Comparison of ENCODE assay signal across 1 cellular context in the genomic region with DNA sequence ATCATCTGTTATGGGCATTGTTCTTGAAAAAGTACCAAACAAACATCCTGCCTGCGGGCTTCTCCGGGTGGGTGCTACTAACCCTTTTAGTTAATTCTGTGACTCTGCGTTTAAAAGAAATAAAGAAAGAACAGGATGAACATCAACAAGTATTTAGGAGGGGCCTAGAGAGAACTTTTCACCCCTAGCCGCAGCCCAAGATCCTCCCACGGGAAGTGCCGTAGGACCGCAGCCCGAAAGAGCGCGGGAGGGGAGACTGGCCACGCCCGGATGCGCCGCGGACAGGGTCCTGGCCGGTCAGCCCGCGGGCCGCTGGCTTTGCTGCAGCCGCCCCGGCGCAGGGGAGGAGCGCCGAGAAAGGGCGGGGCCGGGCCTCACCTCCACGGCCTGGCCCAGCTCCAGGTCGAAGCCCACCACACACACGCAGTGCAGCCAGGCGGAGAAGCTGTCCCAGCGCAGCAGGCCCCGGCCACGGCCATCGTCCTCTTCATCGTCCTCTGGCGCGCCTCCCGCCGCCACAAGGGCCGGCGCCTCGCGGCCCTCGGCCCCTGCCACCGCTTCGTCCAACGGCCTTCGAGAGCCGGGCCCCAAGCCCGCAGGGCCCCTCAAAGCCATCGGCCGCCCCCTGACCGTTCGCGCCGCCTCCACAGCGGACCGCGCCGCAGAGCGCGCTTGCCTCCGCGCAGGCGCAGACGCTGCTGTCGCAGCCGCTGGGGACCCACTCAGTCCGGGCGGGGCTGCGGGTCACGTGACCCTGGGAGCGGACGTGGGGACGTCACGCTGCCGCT.
TF ChIP-seq lines count a peak whose summit lies in the region.

A gene with protein sequence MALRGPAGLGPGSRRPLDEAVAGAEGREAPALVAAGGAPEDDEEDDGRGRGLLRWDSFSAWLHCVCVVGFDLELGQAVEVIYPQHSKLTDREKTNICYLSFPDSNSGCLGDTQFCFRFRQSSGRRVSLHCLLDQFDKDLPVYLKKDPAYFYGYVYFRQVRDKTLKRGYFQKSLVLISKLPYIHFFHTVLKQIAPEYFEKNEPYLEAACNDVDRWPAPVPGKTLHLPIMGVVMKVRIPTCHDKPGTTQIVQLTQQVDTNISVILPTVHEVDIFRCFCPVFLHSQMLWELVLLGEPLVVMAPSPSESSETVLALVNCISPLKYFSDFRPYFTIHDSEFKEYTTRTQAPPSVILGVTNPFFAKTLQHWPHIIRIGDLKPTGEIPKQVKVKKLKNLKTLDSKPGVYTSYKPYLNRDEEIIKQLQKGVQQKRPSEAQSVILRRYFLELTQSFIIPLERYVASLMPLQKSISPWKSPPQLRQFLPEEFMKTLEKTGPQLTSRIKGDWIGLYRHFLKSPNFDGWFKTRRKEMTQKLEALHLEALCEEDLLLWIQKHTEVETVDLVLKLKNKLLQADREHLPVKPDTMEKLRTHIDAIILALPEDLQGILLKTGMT (minus strand): TSS at position 674 of the 788 bp plus-strand sequence. CDS start 59 bp downstream, at position 615.

TF ChIP-seq in K562, 482 proteins besides CTCF, POLR2A, EP300 and RAD21 (continued from another document):
- TF ChIP-seq, protein P1, sequence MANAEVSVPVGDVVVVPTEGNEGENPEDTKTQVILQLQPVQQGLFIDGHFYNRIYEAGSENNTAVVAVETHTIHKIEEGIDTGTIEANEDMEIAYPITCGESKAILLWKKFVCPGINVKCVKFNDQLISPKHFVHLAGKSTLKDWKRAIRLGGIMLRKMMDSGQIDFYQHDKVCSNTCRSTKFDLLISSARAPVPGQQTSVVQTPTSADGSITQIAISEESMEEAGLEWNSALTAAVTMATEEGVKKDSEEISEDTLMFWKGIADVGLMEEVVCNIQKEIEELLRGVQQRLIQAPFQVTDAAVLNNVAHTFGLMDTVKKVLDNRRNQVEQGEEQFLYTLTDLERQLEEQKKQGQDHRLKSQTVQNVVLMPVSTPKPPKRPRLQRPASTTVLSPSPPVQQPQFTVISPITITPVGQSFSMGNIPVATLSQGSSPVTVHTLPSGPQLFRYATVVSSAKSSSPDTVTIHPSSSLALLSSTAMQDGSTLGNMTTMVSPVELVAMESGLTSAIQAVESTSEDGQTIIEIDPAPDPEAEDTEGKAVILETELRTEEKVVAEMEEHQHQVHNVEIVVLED (CRISPR knock-in tag; IDR thresholded peaks at IDR 0.05), result peak; percentile 84
- TF ChIP-seq, protein P2, sequence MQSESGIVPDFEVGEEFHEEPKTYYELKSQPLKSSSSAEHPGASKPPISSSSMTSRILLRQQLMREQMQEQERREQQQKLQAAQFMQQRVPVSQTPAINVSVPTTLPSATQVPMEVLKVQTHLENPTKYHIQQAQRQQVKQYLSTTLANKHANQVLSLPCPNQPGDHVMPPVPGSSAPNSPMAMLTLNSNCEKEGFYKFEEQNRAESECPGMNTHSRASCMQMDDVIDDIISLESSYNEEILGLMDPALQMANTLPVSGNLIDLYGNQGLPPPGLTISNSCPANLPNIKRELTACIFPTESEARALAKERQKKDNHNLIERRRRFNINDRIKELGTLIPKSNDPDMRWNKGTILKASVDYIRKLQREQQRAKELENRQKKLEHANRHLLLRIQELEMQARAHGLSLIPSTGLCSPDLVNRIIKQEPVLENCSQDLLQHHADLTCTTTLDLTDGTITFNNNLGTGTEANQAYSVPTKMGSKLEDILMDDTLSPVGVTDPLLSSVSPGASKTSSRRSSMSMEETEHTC (IDR thresholded peaks at IDR 0.05), result peak; percentile 76; the same call in 1 of the 2 replicates
- TF ChIP-seq PTRF (tag; IDR thresholded peaks at IDR 0.05) (no peak), CREM (IDR thresholded peaks at IDR 0.05; ENCODE audit: low read depth) (peak; percentile 82), BRD4 (IDR thresholded peaks at IDR 0.05) (no peak), ZNF253 (CRISPR knock-in tag; conservative IDR thresholded peaks at IDR 0.05) (no peak), CBFA2T2 (conservative IDR thresholded peaks at IDR 0.05) (peak; percentile 94), FOS (IDR thresholded peaks at IDR 0.05; ENCODE audit: extremely low read depth, insufficient read length) (no peak), SMAD4 (CRISPR knock-in tag; conservative IDR thresholded peaks at IDR 0.05) (peak; percentile 70), PRPF4 (IDR thresholded peaks at IDR 0.05; ENCODE audit: insufficient read depth, low read depth, low read length, poor library complexity, severe bottlenecking) (peak; percentile 51), ERF (CRISPR knock-in tag; IDR thresholded peaks at IDR 0.05) (0 out of 2 replicates have a peak, but pooled peaks have one; percentile 53), CSDE1 (IDR thresholded peaks at IDR 0.05) (no peak), RBBP5 (IDR thresholded peaks at IDR 0.05; ENCODE audit: borderline replicate concordance, insufficient read depth, low read length, poor library complexity, severe bottlenecking) (peak; percentile 85), CCAR2 (IDR thresholded peaks at IDR 0.05; ENCODE audit: low read depth, low read length) (no peak), PHF8 (IDR thresholded peaks at IDR 0.05; ENCODE audit: borderline replicate concordance, low read length) (peak; percentile 95), STAT5A (IDR thresholded peaks at IDR 0.05; ENCODE audit: borderline replicate concordance, low read length) (no peak), CBX1 (IDR thresholded peaks at IDR 0.05; ENCODE audit: low read depth) (peak; percentile 18; the same call in 1 of the 2 replicates), TAF7 (tag; IDR thresholded peaks at IDR 0.05) (no peak), JUN (IDR thresholded peaks at IDR 0.05; ENCODE audit: borderline replicate concordance, low read depth, low read length) (no peak), JUN (CRISPR knock-in tag; IDR thresholded peaks at IDR 0.05; ENCODE audit: borderline replicate concordance) (0 out of 2 replicates have a peak, but pooled peaks have one; percentile 42), CCNT2 (IDR thresholded peaks at IDR 0.05; ENCODE audit: borderline replicate concordance, extremely low read depth, insufficient read length, low read depth, low read length) (peak; percentile 81), MAZ (CRISPR knock-in tag; conservative IDR thresholded peaks at IDR 0.05 in 1 of 2, IDR thresholded peaks at IDR 0.05 in 1 of 2) (peak; percentile 78 to 79), NONO (IDR thresholded peaks at IDR 0.05; ENCODE audit: low read depth in 2 of 2, low read length in 1 of 2) (peak; percentile 13 to 95; a peak in 3 of 4 replicates), ZC3H4 (CRISPR knock-in tag; IDR thresholded peaks at IDR 0.05; ENCODE audit: borderline replicate concordance) (peak; percentile 28; the same call in 1 of the 2 replicates), MEIS2 (IDR thresholded peaks at IDR 0.05; ENCODE audit: partially characterized antibody) (peak; percentile 59), KAT7 (CRISPR knock-in tag; IDR thresholded peaks at IDR 0.05; ENCODE audit: borderline replicate concordance) (peak; percentile 65; the same call in 1 of the 2 replicates), NFIC (IDR thresholded peaks at IDR 0.05) (peak; percentile 92), NR2C2 (CRISPR knock-in tag; IDR thresholded peaks at IDR 0.05) (0 out of 2 replicates have a peak, but pooled peaks have one; percentile 38), NR2C2 (tag; IDR thresholded peaks at IDR 0.05) (peak; percentile 64)
- TF ChIP-seq, protein P3, sequence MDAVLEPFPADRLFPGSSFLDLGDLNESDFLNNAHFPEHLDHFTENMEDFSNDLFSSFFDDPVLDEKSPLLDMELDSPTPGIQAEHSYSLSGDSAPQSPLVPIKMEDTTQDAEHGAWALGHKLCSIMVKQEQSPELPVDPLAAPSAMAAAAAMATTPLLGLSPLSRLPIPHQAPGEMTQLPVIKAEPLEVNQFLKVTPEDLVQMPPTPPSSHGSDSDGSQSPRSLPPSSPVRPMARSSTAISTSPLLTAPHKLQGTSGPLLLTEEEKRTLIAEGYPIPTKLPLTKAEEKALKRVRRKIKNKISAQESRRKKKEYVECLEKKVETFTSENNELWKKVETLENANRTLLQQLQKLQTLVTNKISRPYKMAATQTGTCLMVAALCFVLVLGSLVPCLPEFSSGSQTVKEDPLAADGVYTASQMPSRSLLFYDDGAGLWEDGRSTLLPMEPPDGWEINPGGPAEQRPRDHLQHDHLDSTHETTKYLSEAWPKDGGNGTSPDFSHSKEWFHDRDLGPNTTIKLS (IDR thresholded peaks at IDR 0.05; ENCODE audit: borderline replicate concordance, low read depth), result peak; percentile 31; the same call in 1 of the 2 replicates
- TF ChIP-seq, protein P4, sequence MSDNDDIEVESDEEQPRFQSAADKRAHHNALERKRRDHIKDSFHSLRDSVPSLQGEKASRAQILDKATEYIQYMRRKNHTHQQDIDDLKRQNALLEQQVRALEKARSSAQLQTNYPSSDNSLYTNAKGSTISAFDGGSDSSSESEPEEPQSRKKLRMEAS (CRISPR knock-in tag; IDR thresholded peaks at IDR 0.05), result peak; percentile 67
- TF ChIP-seq, protein P5, sequence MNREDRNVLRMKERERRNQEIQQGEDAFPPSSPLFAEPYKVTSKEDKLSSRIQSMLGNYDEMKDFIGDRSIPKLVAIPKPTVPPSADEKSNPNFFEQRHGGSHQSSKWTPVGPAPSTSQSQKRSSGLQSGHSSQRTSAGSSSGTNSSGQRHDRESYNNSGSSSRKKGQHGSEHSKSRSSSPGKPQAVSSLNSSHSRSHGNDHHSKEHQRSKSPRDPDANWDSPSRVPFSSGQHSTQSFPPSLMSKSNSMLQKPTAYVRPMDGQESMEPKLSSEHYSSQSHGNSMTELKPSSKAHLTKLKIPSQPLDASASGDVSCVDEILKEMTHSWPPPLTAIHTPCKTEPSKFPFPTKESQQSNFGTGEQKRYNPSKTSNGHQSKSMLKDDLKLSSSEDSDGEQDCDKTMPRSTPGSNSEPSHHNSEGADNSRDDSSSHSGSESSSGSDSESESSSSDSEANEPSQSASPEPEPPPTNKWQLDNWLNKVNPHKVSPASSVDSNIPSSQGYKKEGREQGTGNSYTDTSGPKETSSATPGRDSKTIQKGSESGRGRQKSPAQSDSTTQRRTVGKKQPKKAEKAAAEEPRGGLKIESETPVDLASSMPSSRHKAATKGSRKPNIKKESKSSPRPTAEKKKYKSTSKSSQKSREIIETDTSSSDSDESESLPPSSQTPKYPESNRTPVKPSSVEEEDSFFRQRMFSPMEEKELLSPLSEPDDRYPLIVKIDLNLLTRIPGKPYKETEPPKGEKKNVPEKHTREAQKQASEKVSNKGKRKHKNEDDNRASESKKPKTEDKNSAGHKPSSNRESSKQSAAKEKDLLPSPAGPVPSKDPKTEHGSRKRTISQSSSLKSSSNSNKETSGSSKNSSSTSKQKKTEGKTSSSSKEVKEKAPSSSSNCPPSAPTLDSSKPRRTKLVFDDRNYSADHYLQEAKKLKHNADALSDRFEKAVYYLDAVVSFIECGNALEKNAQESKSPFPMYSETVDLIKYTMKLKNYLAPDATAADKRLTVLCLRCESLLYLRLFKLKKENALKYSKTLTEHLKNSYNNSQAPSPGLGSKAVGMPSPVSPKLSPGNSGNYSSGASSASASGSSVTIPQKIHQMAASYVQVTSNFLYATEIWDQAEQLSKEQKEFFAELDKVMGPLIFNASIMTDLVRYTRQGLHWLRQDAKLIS (CRISPR knock-in tag; IDR thresholded peaks at IDR 0.05), result peak; percentile 77; the same call in 1 of the 2 replicates
